In the genomic region with DNA sequence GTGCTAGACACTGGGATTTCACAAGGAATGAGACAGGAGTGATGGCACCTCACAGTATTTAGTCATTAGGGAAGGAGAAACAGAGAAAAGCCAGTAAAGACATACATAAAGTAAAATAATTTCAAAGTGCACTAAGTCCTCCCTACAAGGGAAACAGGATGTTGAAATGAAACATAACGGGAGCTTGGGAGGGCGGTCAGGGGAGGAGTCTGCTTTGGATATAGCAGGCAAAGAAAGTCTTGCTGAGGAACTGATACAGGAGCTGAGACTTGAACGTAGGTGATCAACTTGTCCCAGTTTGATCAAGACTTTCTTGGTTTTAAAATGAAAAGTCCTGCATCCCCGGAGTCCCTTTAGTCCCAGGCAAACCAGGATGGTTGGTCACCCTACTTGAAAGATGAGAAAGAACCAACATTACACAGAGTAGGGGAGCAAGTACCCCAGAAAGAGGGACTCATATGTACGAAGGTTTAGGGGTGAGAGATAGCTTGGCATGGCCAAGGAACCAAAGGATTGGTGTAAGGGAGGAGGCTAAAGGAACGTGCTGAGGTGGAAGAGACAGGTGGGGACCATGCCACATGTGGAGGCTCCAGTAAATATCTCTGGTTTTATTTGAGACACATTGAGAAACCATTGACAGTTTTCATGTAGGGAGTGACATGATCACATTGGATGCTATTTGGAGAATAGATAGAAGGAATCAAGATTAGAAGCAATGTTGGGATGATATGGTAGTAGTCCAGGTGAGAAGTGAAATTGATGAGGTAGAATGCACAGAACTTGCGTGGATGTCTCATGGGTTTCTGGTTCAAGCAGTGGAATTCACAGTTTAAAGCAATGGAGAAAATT, we compare ENCODE assay signal across 1 cellular context.
TF ChIP-seq lines count a peak whose summit lies in the region.

No MANE protein-coding gene starts in this region.

TF ChIP-seq in K562, 482 proteins besides CTCF, POLR2A, EP300 and RAD21 (continued from another document and continues in another):
- TF ChIP-seq, protein P1, sequence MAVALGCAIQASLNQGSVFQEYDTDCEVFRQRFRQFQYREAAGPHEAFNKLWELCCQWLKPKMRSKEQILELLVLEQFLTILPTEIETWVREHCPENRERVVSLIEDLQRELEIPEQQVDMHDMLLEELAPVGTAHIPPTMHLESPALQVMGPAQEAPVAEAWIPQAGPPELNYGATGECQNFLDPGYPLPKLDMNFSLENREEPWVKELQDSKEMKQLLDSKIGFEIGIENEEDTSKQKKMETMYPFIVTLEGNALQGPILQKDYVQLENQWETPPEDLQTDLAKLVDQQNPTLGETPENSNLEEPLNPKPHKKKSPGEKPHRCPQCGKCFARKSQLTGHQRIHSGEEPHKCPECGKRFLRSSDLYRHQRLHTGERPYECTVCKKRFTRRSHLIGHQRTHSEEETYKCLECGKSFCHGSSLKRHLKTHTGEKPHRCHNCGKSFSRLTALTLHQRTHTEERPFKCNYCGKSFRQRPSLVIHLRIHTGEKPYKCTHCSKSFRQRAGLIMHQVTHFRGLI (CRISPR knock-in tag; IDR thresholded peaks at IDR 0.05), result 0 out of 2 replicates have a peak, but pooled peaks have one; percentile 40
- TF ChIP-seq ZNF384 (IDR thresholded peaks at IDR 0.05; ENCODE audit: low read depth, low read length), result no peak
- TF ChIP-seq ZNF445 (CRISPR knock-in tag; IDR thresholded peaks at IDR 0.05; ENCODE audit: low read depth), result peak; percentile 96
- TF ChIP-seq, protein P2, sequence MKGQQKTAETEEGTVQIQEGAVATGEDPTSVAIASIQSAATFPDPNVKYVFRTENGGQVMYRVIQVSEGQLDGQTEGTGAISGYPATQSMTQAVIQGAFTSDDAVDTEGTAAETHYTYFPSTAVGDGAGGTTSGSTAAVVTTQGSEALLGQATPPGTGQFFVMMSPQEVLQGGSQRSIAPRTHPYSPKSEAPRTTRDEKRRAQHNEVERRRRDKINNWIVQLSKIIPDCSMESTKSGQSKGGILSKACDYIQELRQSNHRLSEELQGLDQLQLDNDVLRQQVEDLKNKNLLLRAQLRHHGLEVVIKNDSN (CRISPR knock-in tag; IDR thresholded peaks at IDR 0.05), result no peak
- peak; percentile 96 for TF ChIP-seq ZNF717 (CRISPR knock-in tag; IDR thresholded peaks at IDR 0.05)
- TF ChIP-seq RFX1 (IDR thresholded peaks at IDR 0.05), result no peak
- TF ChIP-seq ZKSCAN1 (IDR thresholded peaks at IDR 0.05; ENCODE audit: low read depth, low read length), result no peak
- TF ChIP-seq HOXB6 (CRISPR knock-in tag; IDR thresholded peaks at IDR 0.05; ENCODE audit: borderline replicate concordance), result peak; percentile 91; the same call in 1 of the 2 replicates
- TF ChIP-seq, protein P3, sequence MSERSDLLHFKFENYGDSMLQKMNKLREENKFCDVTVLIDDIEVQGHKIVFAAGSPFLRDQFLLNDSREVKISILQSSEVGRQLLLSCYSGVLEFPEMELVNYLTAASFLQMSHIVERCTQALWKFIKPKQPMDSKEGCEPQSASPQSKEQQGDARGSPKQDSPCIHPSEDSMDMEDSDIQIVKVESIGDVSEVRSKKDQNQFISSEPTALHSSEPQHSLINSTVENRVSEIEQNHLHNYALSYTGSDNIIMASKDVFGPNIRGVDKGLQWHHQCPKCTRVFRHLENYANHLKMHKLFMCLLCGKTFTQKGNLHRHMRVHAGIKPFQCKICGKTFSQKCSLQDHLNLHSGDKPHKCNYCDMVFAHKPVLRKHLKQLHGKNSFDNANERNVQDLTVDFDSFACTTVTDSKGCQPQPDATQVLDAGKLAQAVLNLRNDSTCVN (CRISPR knock-in tag; IDR thresholded peaks at IDR 0.05), result peak; percentile 99
- 0 out of 2 replicates have a peak, but pooled peaks have one; percentile 47 for TF ChIP-seq ZNF347 (CRISPR knock-in tag; IDR thresholded peaks at IDR 0.05; ENCODE audit: low read depth)
- TF ChIP-seq BRF1 (IDR thresholded peaks at IDR 0.05; ENCODE audit: borderline replicate concordance, extremely low read depth, insufficient read length), result no peak
- TF ChIP-seq, protein P4, sequence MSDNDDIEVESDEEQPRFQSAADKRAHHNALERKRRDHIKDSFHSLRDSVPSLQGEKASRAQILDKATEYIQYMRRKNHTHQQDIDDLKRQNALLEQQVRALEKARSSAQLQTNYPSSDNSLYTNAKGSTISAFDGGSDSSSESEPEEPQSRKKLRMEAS (CRISPR knock-in tag; IDR thresholded peaks at IDR 0.05), result no peak
- no peak for TF ChIP-seq NR3C1 (CRISPR knock-in tag; IDR thresholded peaks at IDR 0.05)
- TF ChIP-seq ZNF324 (CRISPR knock-in tag; IDR thresholded peaks at IDR 0.05), result peak; percentile 68
- TF ChIP-seq CBX2 (IDR thresholded peaks at IDR 0.05; ENCODE audit: insufficient read depth, low read length, poor library complexity, severe bottlenecking), result no peak
- no peak for TF ChIP-seq TCF7L2 (IDR thresholded peaks at IDR 0.05; ENCODE audit: low read depth, low read length)
- TF ChIP-seq ZNF57 (CRISPR knock-in tag; IDR thresholded peaks at IDR 0.05), result peak; percentile 95
- TF ChIP-seq POLR3A (IDR thresholded peaks at IDR 0.05; ENCODE audit: borderline replicate concordance, extremely low read depth, insufficient read depth, insufficient read length), result no peak
- TF ChIP-seq ZNF217 (CRISPR knock-in tag; IDR thresholded peaks at IDR 0.05), result no peak
- TF ChIP-seq, protein P5, sequence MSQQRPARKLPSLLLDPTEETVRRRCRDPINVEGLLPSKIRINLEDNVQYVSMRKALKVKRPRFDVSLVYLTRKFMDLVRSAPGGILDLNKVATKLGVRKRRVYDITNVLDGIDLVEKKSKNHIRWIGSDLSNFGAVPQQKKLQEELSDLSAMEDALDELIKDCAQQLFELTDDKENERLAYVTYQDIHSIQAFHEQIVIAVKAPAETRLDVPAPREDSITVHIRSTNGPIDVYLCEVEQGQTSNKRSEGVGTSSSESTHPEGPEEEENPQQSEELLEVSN (IDR thresholded peaks at IDR 0.05; ENCODE audit: borderline replicate concordance in 1 of 2, extremely low read depth in 1 of 2, insufficient read depth in 1 of 2, insufficient read length in 1 of 2, low read depth in 1 of 2, low read length in 1 of 2, poor library complexity in 1 of 2, severe bottlenecking in 1 of 2), result no peak
- TF ChIP-seq ZNF146 (CRISPR knock-in tag; IDR thresholded peaks at IDR 0.05; ENCODE audit: unreplicated experiment), result no peak
- TF ChIP-seq, protein P6, sequence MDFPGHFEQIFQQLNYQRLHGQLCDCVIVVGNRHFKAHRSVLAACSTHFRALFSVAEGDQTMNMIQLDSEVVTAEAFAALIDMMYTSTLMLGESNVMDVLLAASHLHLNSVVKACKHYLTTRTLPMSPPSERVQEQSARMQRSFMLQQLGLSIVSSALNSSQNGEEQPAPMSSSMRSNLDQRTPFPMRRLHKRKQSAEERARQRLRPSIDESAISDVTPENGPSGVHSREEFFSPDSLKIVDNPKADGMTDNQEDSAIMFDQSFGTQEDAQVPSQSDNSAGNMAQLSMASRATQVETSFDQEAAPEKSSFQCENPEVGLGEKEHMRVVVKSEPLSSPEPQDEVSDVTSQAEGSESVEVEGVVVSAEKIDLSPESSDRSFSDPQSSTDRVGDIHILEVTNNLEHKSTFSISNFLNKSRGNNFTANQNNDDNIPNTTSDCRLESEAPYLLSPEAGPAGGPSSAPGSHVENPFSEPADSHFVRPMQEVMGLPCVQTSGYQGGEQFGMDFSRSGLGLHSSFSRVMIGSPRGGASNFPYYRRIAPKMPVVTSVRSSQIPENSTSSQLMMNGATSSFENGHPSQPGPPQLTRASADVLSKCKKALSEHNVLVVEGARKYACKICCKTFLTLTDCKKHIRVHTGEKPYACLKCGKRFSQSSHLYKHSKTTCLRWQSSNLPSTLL (IDR thresholded peaks at IDR 0.05), result no peak
- peak; percentile 95 for TF ChIP-seq SMAD3 (CRISPR knock-in tag; conservative IDR thresholded peaks at IDR 0.05)
- TF ChIP-seq MAZ (CRISPR knock-in tag; conservative IDR thresholded peaks at IDR 0.05 in 1 of 2, IDR thresholded peaks at IDR 0.05 in 1 of 2), result peak in 1 of 2 experiments; percentile 87; a peak in 2 of 4 replicates
- TF ChIP-seq, protein P7, sequence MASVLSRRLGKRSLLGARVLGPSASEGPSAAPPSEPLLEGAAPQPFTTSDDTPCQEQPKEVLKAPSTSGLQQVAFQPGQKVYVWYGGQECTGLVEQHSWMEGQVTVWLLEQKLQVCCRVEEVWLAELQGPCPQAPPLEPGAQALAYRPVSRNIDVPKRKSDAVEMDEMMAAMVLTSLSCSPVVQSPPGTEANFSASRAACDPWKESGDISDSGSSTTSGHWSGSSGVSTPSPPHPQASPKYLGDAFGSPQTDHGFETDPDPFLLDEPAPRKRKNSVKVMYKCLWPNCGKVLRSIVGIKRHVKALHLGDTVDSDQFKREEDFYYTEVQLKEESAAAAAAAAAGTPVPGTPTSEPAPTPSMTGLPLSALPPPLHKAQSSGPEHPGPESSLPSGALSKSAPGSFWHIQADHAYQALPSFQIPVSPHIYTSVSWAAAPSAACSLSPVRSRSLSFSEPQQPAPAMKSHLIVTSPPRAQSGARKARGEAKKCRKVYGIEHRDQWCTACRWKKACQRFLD (CRISPR knock-in tag; IDR thresholded peaks at IDR 0.05), result peak; percentile 53; the same call in 1 of the 2 replicates
- TF ChIP-seq, protein P8, sequence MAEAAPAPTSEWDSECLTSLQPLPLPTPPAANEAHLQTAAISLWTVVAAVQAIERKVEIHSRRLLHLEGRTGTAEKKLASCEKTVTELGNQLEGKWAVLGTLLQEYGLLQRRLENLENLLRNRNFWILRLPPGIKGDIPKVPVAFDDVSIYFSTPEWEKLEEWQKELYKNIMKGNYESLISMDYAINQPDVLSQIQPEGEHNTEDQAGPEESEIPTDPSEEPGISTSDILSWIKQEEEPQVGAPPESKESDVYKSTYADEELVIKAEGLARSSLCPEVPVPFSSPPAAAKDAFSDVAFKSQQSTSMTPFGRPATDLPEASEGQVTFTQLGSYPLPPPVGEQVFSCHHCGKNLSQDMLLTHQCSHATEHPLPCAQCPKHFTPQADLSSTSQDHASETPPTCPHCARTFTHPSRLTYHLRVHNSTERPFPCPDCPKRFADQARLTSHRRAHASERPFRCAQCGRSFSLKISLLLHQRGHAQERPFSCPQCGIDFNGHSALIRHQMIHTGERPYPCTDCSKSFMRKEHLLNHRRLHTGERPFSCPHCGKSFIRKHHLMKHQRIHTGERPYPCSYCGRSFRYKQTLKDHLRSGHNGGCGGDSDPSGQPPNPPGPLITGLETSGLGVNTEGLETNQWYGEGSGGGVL (CRISPR knock-in tag; IDR thresholded peaks at IDR 0.05), result no peak
- peak; percentile 84 for TF ChIP-seq ZNF23 (CRISPR knock-in tag; IDR thresholded peaks at IDR 0.05)
- peak; percentile 88; the same call in 1 of the 2 replicates for TF ChIP-seq ZNF780A (CRISPR knock-in tag; IDR thresholded peaks at IDR 0.05)
- no peak for TF ChIP-seq SIN3B (IDR thresholded peaks at IDR 0.05; ENCODE audit: low read depth)
- TF ChIP-seq, protein P9, sequence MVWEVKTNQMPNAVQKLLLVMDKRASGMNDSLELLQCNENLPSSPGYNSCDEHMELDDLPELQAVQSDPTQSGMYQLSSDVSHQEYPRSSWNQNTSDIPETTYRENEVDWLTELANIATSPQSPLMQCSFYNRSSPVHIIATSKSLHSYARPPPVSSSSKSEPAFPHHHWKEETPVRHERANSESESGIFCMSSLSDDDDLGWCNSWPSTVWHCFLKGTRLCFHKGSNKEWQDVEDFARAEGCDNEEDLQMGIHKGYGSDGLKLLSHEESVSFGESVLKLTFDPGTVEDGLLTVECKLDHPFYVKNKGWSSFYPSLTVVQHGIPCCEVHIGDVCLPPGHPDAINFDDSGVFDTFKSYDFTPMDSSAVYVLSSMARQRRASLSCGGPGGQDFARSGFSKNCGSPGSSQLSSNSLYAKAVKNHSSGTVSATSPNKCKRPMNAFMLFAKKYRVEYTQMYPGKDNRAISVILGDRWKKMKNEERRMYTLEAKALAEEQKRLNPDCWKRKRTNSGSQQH (CRISPR knock-in tag; IDR thresholded peaks at IDR 0.05), result peak; percentile 100
- TF ChIP-seq BCL6 (CRISPR knock-in tag; IDR thresholded peaks at IDR 0.05), result peak; percentile 68; the same call in 1 of the 2 replicates
- no peak for TF ChIP-seq MEF2D (tag; conservative IDR thresholded peaks at IDR 0.05; ENCODE audit: low read depth)
- TF ChIP-seq RBM14 (IDR thresholded peaks at IDR 0.05; ENCODE audit: borderline replicate concordance, insufficient read depth, low read depth, low read length), result no peak
- no peak for TF ChIP-seq ATF1 (CRISPR knock-in tag; IDR thresholded peaks at IDR 0.05)
- no peak for TF ChIP-seq ATF1 (tag; IDR thresholded peaks at IDR 0.05)
- TF ChIP-seq, protein P10, sequence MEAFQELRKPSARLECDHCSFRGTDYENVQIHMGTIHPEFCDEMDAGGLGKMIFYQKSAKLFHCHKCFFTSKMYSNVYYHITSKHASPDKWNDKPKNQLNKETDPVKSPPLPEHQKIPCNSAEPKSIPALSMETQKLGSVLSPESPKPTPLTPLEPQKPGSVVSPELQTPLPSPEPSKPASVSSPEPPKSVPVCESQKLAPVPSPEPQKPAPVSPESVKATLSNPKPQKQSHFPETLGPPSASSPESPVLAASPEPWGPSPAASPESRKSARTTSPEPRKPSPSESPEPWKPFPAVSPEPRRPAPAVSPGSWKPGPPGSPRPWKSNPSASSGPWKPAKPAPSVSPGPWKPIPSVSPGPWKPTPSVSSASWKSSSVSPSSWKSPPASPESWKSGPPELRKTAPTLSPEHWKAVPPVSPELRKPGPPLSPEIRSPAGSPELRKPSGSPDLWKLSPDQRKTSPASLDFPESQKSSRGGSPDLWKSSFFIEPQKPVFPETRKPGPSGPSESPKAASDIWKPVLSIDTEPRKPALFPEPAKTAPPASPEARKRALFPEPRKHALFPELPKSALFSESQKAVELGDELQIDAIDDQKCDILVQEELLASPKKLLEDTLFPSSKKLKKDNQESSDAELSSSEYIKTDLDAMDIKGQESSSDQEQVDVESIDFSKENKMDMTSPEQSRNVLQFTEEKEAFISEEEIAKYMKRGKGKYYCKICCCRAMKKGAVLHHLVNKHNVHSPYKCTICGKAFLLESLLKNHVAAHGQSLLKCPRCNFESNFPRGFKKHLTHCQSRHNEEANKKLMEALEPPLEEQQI (IDR thresholded peaks at IDR 0.05), result no peak
- TF ChIP-seq ZNF133 (CRISPR knock-in tag; IDR thresholded peaks at IDR 0.05), result 0 out of 2 replicates have a peak, but pooled peaks have one; percentile 33
- no peak for TF ChIP-seq SMC3 (conservative IDR thresholded peaks at IDR 0.05; ENCODE audit: insufficient read depth, low read depth, low read length)
- no peak for TF ChIP-seq PURB (CRISPR knock-in tag; IDR thresholded peaks at IDR 0.05; ENCODE audit: low read depth)
- TF ChIP-seq, protein P11, sequence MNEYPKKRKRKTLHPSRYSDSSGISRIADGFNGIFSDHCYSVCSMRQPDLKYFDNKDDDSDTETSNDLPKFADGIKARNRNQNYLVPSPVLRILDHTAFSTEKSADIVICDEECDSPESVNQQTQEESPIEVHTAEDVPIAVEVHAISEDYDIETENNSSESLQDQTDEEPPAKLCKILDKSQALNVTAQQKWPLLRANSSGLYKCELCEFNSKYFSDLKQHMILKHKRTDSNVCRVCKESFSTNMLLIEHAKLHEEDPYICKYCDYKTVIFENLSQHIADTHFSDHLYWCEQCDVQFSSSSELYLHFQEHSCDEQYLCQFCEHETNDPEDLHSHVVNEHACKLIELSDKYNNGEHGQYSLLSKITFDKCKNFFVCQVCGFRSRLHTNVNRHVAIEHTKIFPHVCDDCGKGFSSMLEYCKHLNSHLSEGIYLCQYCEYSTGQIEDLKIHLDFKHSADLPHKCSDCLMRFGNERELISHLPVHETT (CRISPR knock-in tag; conservative IDR thresholded peaks at IDR 0.05 in 1 of 2, IDR thresholded peaks at IDR 0.05 in 1 of 2), result no peak
- TF ChIP-seq CBFB (CRISPR knock-in tag; IDR thresholded peaks at IDR 0.05), result no peak
